In genomic region chr12:38149395-38150073, GRCh38 we compare ENCODE assay signal across 19 cellular contexts.
A peak's percentile ranks its signal among the peaks of the same experiment; 100 is the strongest.
DNase-seq lines count a peak whose midpoint lies in the region; ATAC-seq, FAIRE-seq and TF ChIP-seq lines count a peak whose summit lies in the region.
"Had no signal": no experiment of that assay in that cellular context is flagged by ENCODE, and none has a peak within 500 bp of the region (broad histone marks: within the 10 kb centered on the region; RNA-seq: fewer than 3 reads in every experiment).

No MANE protein-coding gene starts in this region.

- TF ChIP-seq POLR2A in HCT116 (IDR thresholded peaks at IDR 0.05; ENCODE audit: borderline replicate concordance, extremely low read depth, insufficient read depth, insufficient read length), result no peak

- TF ChIP-seq RAD21 in HCT116 (IDR thresholded peaks at IDR 0.05; ENCODE audit: low read depth) (no peak; the same call in 1 of the 2 replicates), SK-N-SH (IDR thresholded peaks at IDR 0.05; ENCODE audit: low read length) (no peak)

- no TSS peak for BruUV-seq in HCT116 (replicated peaks; lab: Mats Ljungman, UMichigan)

- H3K4me2 ChIP-seq in HCT116 (ENCODE audit: low read length), result peak overlapping the region; percentile 69
- H3K4me2 ChIP-seq in SK-N-SH, result peak overlapping the region; percentile 73
- H3K4me2 ChIP-seq in GM23338, result no peak overlapping the region

- POLR2A ChIA-PET in HCT116 (lab: Charles Lee), result no interaction called here
- POLR2A ChIA-PET in SK-N-SH (lab: Yijun Ruan, JAX), result no interaction called here

- H3K27ac ChIP-seq in HCT116 (ENCODE audit: low read depth, low read length) (no peak overlapping the region), SK-N-SH (ENCODE audit: low read depth in 2 of 2, low read length in 1 of 2) (no peak overlapping the region), GM23338 (ENCODE audit: low read depth) (no peak overlapping the region)
- H3K27ac ChIP-seq: Peyer's patch, skin epidermis, upper lobe of right lung had no signal

- H3K4me3 ChIP-seq in HCT116 (replicated peaks in 1 of 2; ENCODE audit: low read depth in 1 of 2, low read length in 2 of 2), result peak overlapping the region in 1 of 2 experiments; percentile 26; a peak in 1 of 4 replicates
- H3K4me3 ChIP-seq in SK-N-SH (ENCODE audit: low read depth in 2 of 2, low read length in 1 of 2), result no peak overlapping the region
- H3K4me3 ChIP-seq in GM23338, result no peak overlapping the region
- H3K4me3 ChIP-seq: Peyer's patch, skin epidermis, upper lobe of right lung had no signal

- peaks cover 6 to 25% of the 10 kb centered on the region in 2 experiments; a peak in 3 of 4 replicates for H3K4me1 ChIP-seq in HCT116 (ENCODE audit: control insufficient read depth in 1 of 2, insufficient read depth in 2 of 2, low read length in 2 of 2)
- H3K4me1 ChIP-seq in SK-N-SH (ENCODE audit: control insufficient read depth in 1 of 2, insufficient read depth in 2 of 2, low read depth in 1 of 2, low read length in 1 of 2), result no peaks in the 10 kb centered on the region
- no peaks in the 10 kb centered on the region for H3K4me1 ChIP-seq in GM23338 (ENCODE audit: insufficient read depth)
- H3K4me1 ChIP-seq: Peyer's patch, upper lobe of right lung had no signal

- H4K20me1 ChIP-seq in HCT116 (ENCODE audit: insufficient read depth) (no peaks in the 10 kb centered on the region), SK-N-SH (ENCODE audit: insufficient read depth) (no peaks in the 10 kb centered on the region), GM23338 (replicated peaks; ENCODE audit: insufficient read depth) (no peaks in the 10 kb centered on the region)

- H3K9me3 ChIP-seq in HCT116 (ENCODE audit: control insufficient read depth in 1 of 2, insufficient read depth in 1 of 2, low read depth in 1 of 2, low read length in 2 of 2) (no peaks in the 10 kb centered on the region), SK-N-SH (no peaks in the 10 kb centered on the region)
- H3K9me3 ChIP-seq: upper lobe of right lung had no signal

- peaks cover 7 to 12% of the 10 kb centered on the region in 2 donors for H3K36me3 Mint-ChIP-seq in activated naive CD4-positive, alpha-beta T cell treated with anti-CD3 and anti-CD28 coated beads, Interleukin-2, amount 50 U/mL, for 72 hours
- H3K36me3 Mint-ChIP-seq in GM23338 (ENCODE audit: low read depth), result peaks cover 57% of the 10 kb centered on the region
- H3K36me3 Mint-ChIP-seq: brain; stimulated activated naive B cell treated with anti-CD40 and anti-IgM and Interleukin-4, amounts not matched to agents 10 μg/mL and 1 μg/mL and 100 μg/mL, for 72 hours had no signal

- H3K79me2 ChIP-seq in HCT116 (ENCODE audit: insufficient read depth, low read length), result no peaks in the 10 kb centered on the region
- no peaks in the 10 kb centered on the region for H3K79me2 ChIP-seq in SK-N-SH (ENCODE audit: insufficient read depth)
- no peaks in the 10 kb centered on the region for H3K79me2 ChIP-seq in GM23338 (replicated peaks; ENCODE audit: insufficient read depth)

- peaks cover 6% of the 10 kb centered on the region for H3F3A ChIP-seq in SK-N-SH (replicated peaks; ENCODE audit: insufficient read depth)
- no peaks in the 10 kb centered on the region for H3F3A ChIP-seq in GM23338 (replicated peaks; ENCODE audit: low read depth)

- ATAC-seq in HCT116 (peak; percentile 94), GM19023 (IDR thresholded peaks at IDR 0.05; ENCODE audit: unreplicated experiment) (no peak), GM23338 (no peak)
- ATAC-seq in activated naive CD4-positive, alpha-beta T cell treated with anti-CD3 and anti-CD28 coated beads, Interleukin-2, amount 50 U/mL, for 72 hours, result no peak
- ATAC-seq: activated CD4-positive, CD25-positive, alpha-beta regulatory T cell treated with anti-CD3 and anti-CD28 coated beads, Interleukin-2, amount 50 U/mL, for 24 hours; stimulated activated naive B cell treated with anti-CD40 and anti-IgM and Interleukin-4, amounts not matched to agents 10 μg/mL and 1 μg/mL and 100 μg/mL, for 72 hours; upper lobe of right lung had no signal

- H3K9me2 ChIP-seq in HCT116 (ENCODE audit: insufficient read depth) (no peaks in the 10 kb centered on the region), SK-N-SH (no peaks in the 10 kb centered on the region), GM23338 (ENCODE audit: insufficient read depth) (no peaks in the 10 kb centered on the region)

- H3K9ac ChIP-seq in HCT116 (ENCODE audit: low read length) (no peak overlapping the region), SK-N-SH (no peak overlapping the region)

- WGBS in SK-N-SH (ENCODE audit: low lambda C conversion rate), result 62% methylated on average over 6 of the region's 14 CpGs

- no peak overlapping the region for H3K27ac Mint-ChIP-seq in activated naive CD4-positive, alpha-beta T cell treated with anti-CD3 and anti-CD28 coated beads, Interleukin-2, amount 50 U/mL, for 72 hours
- no peak overlapping the region for H3K27ac Mint-ChIP-seq in GM23338
- H3K27ac Mint-ChIP-seq: activated naive CD4-positive, alpha-beta T cell treated with anti-CD3 and anti-CD28 coated beads for 36 hours; brain; stimulated activated naive B cell treated with anti-CD40 and anti-IgM and Interleukin-4, amounts not matched to agents 10 μg/mL and 1 μg/mL and 100 μg/mL, for 72 hours had no signal

- peaks cover 25 to 27% of the 10 kb centered on the region in 2 donors for H3K9me3 Mint-ChIP-seq in activated naive CD4-positive, alpha-beta T cell treated with anti-CD3 and anti-CD28 coated beads, Interleukin-2, amount 50 U/mL, for 72 hours
- H3K9me3 Mint-ChIP-seq in GM23338, result peaks cover 98% of the 10 kb centered on the region

- H3K27me3 Mint-ChIP-seq in GM23338 (ENCODE audit: insufficient read depth, low read depth, poor library complexity), result peaks cover 9% of the 10 kb centered on the region
- H3K27me3 Mint-ChIP-seq: brain; stimulated activated naive B cell treated with anti-CD40 and anti-IgM and Interleukin-4, amounts not matched to agents 10 μg/mL and 1 μg/mL and 100 μg/mL, for 72 hours had no signal

- intact Hi-C loops in HCT116 (cut with micrococcal nuclease), result no loop called here

- no peak overlapping the region for H3K4me3 Mint-ChIP-seq in GM23338
- H3K4me3 Mint-ChIP-seq: activated naive CD4-positive, alpha-beta T cell treated with anti-CD3 and anti-CD28 coated beads for 36 hours; brain; stimulated activated naive B cell treated with anti-CD40 and anti-IgM and Interleukin-4, amounts not matched to agents 10 μg/mL and 1 μg/mL and 100 μg/mL, for 72 hours had no signal

- no peaks in the 10 kb centered on the region for H3K27me3 ChIP-seq in HCT116 (ENCODE audit: insufficient read depth, low read length)
- H3K27me3 ChIP-seq in SK-N-SH (ENCODE audit: insufficient read depth), result peaks cover 11% of the 10 kb centered on the region
- no peaks in the 10 kb centered on the region for H3K27me3 ChIP-seq in GM23338 (ENCODE audit: insufficient read depth)
- H3K27me3 ChIP-seq: Peyer's patch, upper lobe of right lung had no signal

- CTCF ChIA-PET in HCT116 (lab: Charles Lee), result interaction anchor here (1.0 kb wide), 1 partner anchor 167 kb away, joined by 3 read pairs; the partner anchor contains the start of gene ALG10B
- CTCF ChIA-PET in SK-N-SH (lab: Yijun Ruan, JAX), result no interaction called here

- DNase-seq in AG20443 (ENCODE audit: low spot score) (peak; percentile 27), HCT116 (ENCODE audit: low read depth, low spot score) (peak; percentile 46), SK-N-SH (no peak), GM19240 (ENCODE audit: insufficient read length, low spot score) (no peak), GM23338 (ENCODE audit: low spot score) (no peak)
- no peak for DNase-seq in activated naive CD4-positive, alpha-beta T cell treated with anti-CD3 and anti-CD28 coated beads, Interleukin-2, amount 50 U/mL, for 72 hours (ENCODE audit: low spot score in 2 of 2)
- DNase-seq: activated naive CD4-positive, alpha-beta T cell treated with anti-CD3 and anti-CD28 coated beads for 36 hours; NCI-H1930; NCI-H524; Peyer's patch; stimulated activated naive B cell treated with anti-CD40 and anti-IgM and Interleukin-4, amounts not matched to agents 10 μg/mL and 1 μg/mL and 100 μg/mL, for 72 hours; T-helper 1 cell; upper lobe of right lung had no signal

- H2AFZ ChIP-seq in HCT116 (ENCODE audit: low read depth, low read length, poor library complexity, severe bottlenecking), result peak overlapping the region; percentile 59
- peak overlapping the region; percentile 81; the same call in 1 of the 2 replicates for H2AFZ ChIP-seq in SK-N-SH (ENCODE audit: low read depth)
- H2AFZ ChIP-seq in GM23338, result no peak overlapping the region

- peak in 1 of 2 experiments; percentile 13; a peak in 1 of 4 replicates for TF ChIP-seq EP300 in SK-N-SH (IDR thresholded peaks at IDR 0.05; ENCODE audit: borderline replicate concordance in 1 of 2, low read depth in 1 of 2, low read length in 1 of 2)

- peak; percentile 99 for FAIRE-seq in islet of Langerhans (lab: Jason Lieb, UNC)
- FAIRE-seq: D721Med had no signal

- H3K36me3 ChIP-seq in HCT116 (ENCODE audit: control insufficient read depth in 1 of 2, insufficient read depth in 2 of 2, low read length in 2 of 2), result no peaks in the 10 kb centered on the region
- no peaks in the 10 kb centered on the region for H3K36me3 ChIP-seq in SK-N-SH (replicated peaks in 1 of 2; ENCODE audit: control insufficient read depth in 1 of 2, insufficient read depth in 2 of 2, low read length in 1 of 2)
- peaks cover 8% of the 10 kb centered on the region; the same call in 1 of the 2 replicates for H3K36me3 ChIP-seq in GM23338 (ENCODE audit: insufficient read depth)
- H3K36me3 ChIP-seq: Peyer's patch, upper lobe of right lung had no signal

- no peaks in the 10 kb centered on the region; the same call in 2 of the 3 replicates for H3K4me1 Mint-ChIP-seq in GM23338
- H3K4me1 Mint-ChIP-seq: brain; stimulated activated naive B cell treated with anti-CD40 and anti-IgM and Interleukin-4, amounts not matched to agents 10 μg/mL and 1 μg/mL and 100 μg/mL, for 72 hours had no signal

- RAD21 ChIA-PET in HCT116 (lab: Charles Lee; ENCODE audit: low non-redundant PET in 1 of 2, low total read pairs in 2 of 2, uncharacterized antibody in 2 of 2, unreplicated experiment in 2 of 2), result no interaction called here

- no peak for TF ChIP-seq CTCF in HCT116 (IDR thresholded peaks at IDR 0.05 in 2 of 3, conservative IDR thresholded peaks at IDR 0.05 in 1 of 3; ENCODE audit: borderline replicate concordance in 1 of 3, insufficient read depth in 1 of 3, low read depth in 2 of 3, low read length in 2 of 3)
- TF ChIP-seq CTCF in SK-N-SH (IDR thresholded peaks at IDR 0.05), result no peak
- TF ChIP-seq CTCF in GM23338 (conservative IDR thresholded peaks at IDR 0.05; ENCODE audit: low read depth in 2 of 2), result no peak

TF ChIP-seq in SK-N-SH, 30 proteins besides CTCF, POLR2A, EP300 and RAD21 (continues in another document):
- TF ChIP-seq CHD2 (IDR thresholded peaks at IDR 0.05; ENCODE audit: low read length, partially characterized antibody) (no peak), FOSL2 (IDR thresholded peaks at IDR 0.05; ENCODE audit: borderline replicate concordance, low read depth) (peak; percentile 70; the same call in 1 of the 2 replicates), RXRA (IDR thresholded peaks at IDR 0.05; ENCODE audit: borderline replicate concordance, low read depth) (0 out of 2 replicates have a peak, but pooled peaks have one; percentile 41)

TF ChIP-seq in GM23338, 12 proteins besides CTCF, POLR2A, EP300 and RAD21 (continues in another document):
- TF ChIP-seq CREB1 (CRISPR knock-in tag; IDR thresholded peaks at IDR 0.05; ENCODE audit: low read depth) (no peak), JUNB (IDR thresholded peaks at IDR 0.05; ENCODE audit: unreplicated experiment) (no peak), NANOG (IDR thresholded peaks at IDR 0.05; ENCODE audit: borderline replicate concordance) (no peak)

Comparison
In these comparisons a context has a peak if more than half of its experiments do, and no peak if none do; other contexts are left out.
1. DNase-seq: peak in AG20443 (single experiment) and HCT116 (single experiment); none in SK-N-SH (single experiment), activated naive CD4-positive, alpha-beta T cell treated with anti-CD3 and anti-CD28 coated beads, Interleukin-2, amount 50 U/mL, for 72 hours (0 of 2), GM19240 (single experiment) and GM23338 (single experiment).